In the genomic region with DNA sequence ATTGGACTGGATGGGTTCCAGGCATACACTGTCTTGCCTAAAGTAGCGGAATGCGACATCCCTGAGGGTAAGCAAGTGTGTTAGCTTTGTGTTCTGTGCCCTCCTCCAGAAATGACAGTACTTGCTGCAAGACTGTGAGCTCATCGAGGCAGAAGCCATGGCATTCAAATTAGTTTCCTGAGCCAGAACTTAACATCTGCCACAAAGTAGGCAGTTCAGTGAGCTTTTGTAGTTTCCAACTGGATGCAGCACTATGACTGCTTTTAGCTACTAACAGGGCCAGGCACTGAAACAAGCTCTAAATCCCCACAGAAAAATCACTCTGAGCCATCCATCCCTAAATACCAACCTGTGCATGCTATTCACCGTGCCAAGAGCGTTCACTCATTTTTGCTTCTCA, we compare ENCODE assay signal across 8 cellular contexts. TPM values are rescaled to one million over a fixed set of nuclear protein-coding genes. Genes with fewer than 3 reads are reported as not detected.
DNase-seq lines count a peak whose midpoint lies in the region; ATAC-seq and TF ChIP-seq lines count a peak whose summit lies in the region.

No MANE protein-coding gene starts in this region.

- H3K4me3 ChIP-seq in GM12864 (ENCODE audit: low read depth, low read length) (peak overlapping the region; percentile 88; the same call in 1 of the 2 replicates), OCI-LY7 (ENCODE audit: low read depth, low read length, poor library complexity, severe bottlenecking) (peak overlapping the region; percentile 93), rectal smooth muscle tissue (ENCODE audit: low read length) (peak overlapping the region; percentile 89), transverse colon (peak overlapping the region in 1 of 4 donors; percentile 86)

- H3K27ac ChIP-seq in OCI-LY7 (ENCODE audit: low read depth, low read length, poor library complexity, severe bottlenecking) (no peak overlapping the region), rectal smooth muscle tissue (ENCODE audit: low read depth, low read length) (no peak overlapping the region), transverse colon (peak overlapping the region in 2 of 4 donors; percentile 94 to 99)

- CTCF ChIA-PET in OCI-LY7 (lab: Charles Lee; ENCODE audit: unreplicated experiment) = interaction anchor here (1.1 kb wide), 1 partner anchor 105 kb away, joined by 4 read pairs; no protein-coding TSS in a partner anchor

- H3K27ac Mint-ChIP-seq in endothelial cell (ENCODE audit: unreplicated experiment) = peak overlapping the region; percentile 2

- DNase-seq in GM12864 (ENCODE audit: low read depth) (peak; percentile 33), OCI-LY7 (ENCODE audit: low spot score) (peak; percentile 61), endothelial cell (ENCODE audit: low spot score) (no peak), transverse colon (no peak)

- H3K4me1 Mint-ChIP-seq in endothelial cell (ENCODE audit: unreplicated experiment) = peaks cover 27% of the 10 kb centered on the region

- H2AFZ ChIP-seq in OCI-LY7 (ENCODE audit: low read length) = peak overlapping the region; percentile 99

- no peak for ATAC-seq in HG02588 (IDR thresholded peaks at IDR 0.05; ENCODE audit: unreplicated experiment)
- no peak for ATAC-seq in GM21723 (IDR thresholded peaks at IDR 0.05; ENCODE audit: unreplicated experiment)
- no peak for ATAC-seq in HG03378 (IDR thresholded peaks at IDR 0.05; ENCODE audit: unreplicated experiment)

- intact Hi-C loops in OCI-LY7 (cut with micrococcal nuclease; ENCODE audit: unreplicated experiment) (loop anchor here (10.0 kb wide), 1 partner anchor 258 kb away; no protein-coding TSS in a partner anchor), transverse colon (cut with DNase I; ENCODE audit: low total_unique reads) (no loop called here)

- peak overlapping the region; percentile 92 for H3K4me3 Mint-ChIP-seq in endothelial cell (ENCODE audit: unreplicated experiment)

- no peaks in the 10 kb centered on the region for H3K9me3 ChIP-seq in OCI-LY7 (ENCODE audit: low read length)
- no peaks in the 10 kb centered on the region for H3K9me3 ChIP-seq in transverse colon

- no peak for TF ChIP-seq POLR2A in transverse colon (IDR thresholded peaks at IDR 0.05)

- no peaks in the 10 kb centered on the region for H3K9me2 ChIP-seq in OCI-LY7 (ENCODE audit: insufficient read depth, low read length)

- no TSS peak for BruUV-seq in OCI-LY7 (replicated peaks; lab: Mats Ljungman, UMichigan)

- H3K36me3 ChIP-seq in OCI-LY7 (ENCODE audit: insufficient read depth, low read length) (peaks cover 19% of the 10 kb centered on the region), rectal smooth muscle tissue (ENCODE audit: control insufficient read depth, insufficient read depth, low read length) (no peaks in the 10 kb centered on the region), transverse colon (no peaks in the 10 kb centered on the region)

- peak overlapping the region; percentile 84 for H3K4me2 ChIP-seq in OCI-LY7 (ENCODE audit: low read length)

- H3K36me3 Mint-ChIP-seq in endothelial cell (ENCODE audit: low read depth, unreplicated experiment) = no peaks in the 10 kb centered on the region

- peaks cover 4% of the 10 kb centered on the region for H3K27me3 Mint-ChIP-seq in endothelial cell (ENCODE audit: unreplicated experiment)

- peaks cover 33% of the 10 kb centered on the region for H3K4me1 ChIP-seq in OCI-LY7 (ENCODE audit: insufficient read depth, low read length, poor library complexity, severe bottlenecking)
- peaks cover 11% of the 10 kb centered on the region for H3K4me1 ChIP-seq in rectal smooth muscle tissue (ENCODE audit: control insufficient read depth, insufficient read depth, low read length)
- peaks cover 13 to 57% (median 27%) of the 10 kb centered on the region in 4 donors for H3K4me1 ChIP-seq in transverse colon

- TF ChIP-seq CTCF in GM12864 (IDR thresholded peaks at IDR 0.05; ENCODE audit: low read depth, low read length, missing control alignments) = no peak
- TF ChIP-seq CTCF in OCI-LY7 (conservative IDR thresholded peaks at IDR 0.05; ENCODE audit: low read length) = no peak
- no peak for TF ChIP-seq CTCF in endothelial cell (IDR thresholded peaks at IDR 0.05; ENCODE audit: unreplicated experiment)
- no peak for TF ChIP-seq CTCF in transverse colon (IDR thresholded peaks at IDR 0.05)

- 55 to 73% methylated on average over 3 to 5 of the region's 5 CpGs for WGBS in transverse colon (ENCODE audit: low coverage in 1 of 2), 2 donors

- in situ Hi-C loops in transverse colon (cut with MboI; ENCODE audit: low pct_ligation_motif_present in 1 of 4, low pct_unique_long_range_greater_than_20kb in 1 of 4, low sequenced_read_pairs in 3 of 4) = no loop called here

- TF ChIP-seq EP300 in transverse colon (IDR thresholded peaks at IDR 0.05; ENCODE audit: low read depth) = no peak

- no peaks in the 10 kb centered on the region for H3K9me3 Mint-ChIP-seq in endothelial cell (ENCODE audit: unreplicated experiment)

- H3K79me2 ChIP-seq in OCI-LY7 (ENCODE audit: insufficient read depth, low read depth, low read length) = peaks cover 33% of the 10 kb centered on the region

- POLR2A ChIA-PET in OCI-LY7 (lab: Charles Lee) = interaction anchor here (0.6 to 2.3 kb wide), 14 partner anchors 9 to 790 kb away, joined by 3 to 10 read pairs (median 4); no protein-coding TSS in a partner anchor

- H3K9ac ChIP-seq in rectal smooth muscle tissue (ENCODE audit: low read length) = no peak overlapping the region

- H3K27me3 ChIP-seq in rectal smooth muscle tissue (ENCODE audit: control insufficient read depth, insufficient read depth, low read length) = no peaks in the 10 kb centered on the region
- H3K27me3 ChIP-seq in transverse colon = no peaks in the 10 kb centered on the region

- peaks cover 22% of the 10 kb centered on the region for H4K20me1 ChIP-seq in OCI-LY7 (ENCODE audit: insufficient read depth, low read length)

RNA-seq across cellular contexts. Expression of gene FAR1, which starts 1.2 kb away (rescaled TPM):
- 52.1 and 61.2 TPM in 2 replicates for total RNA-seq in OCI-LY7 (2014; rRNA removed; shearing (Covaris generic))
- total RNA-seq in OCI-LY7 (2022) = 87.7 and 97.3 TPM in 2 replicates
- 77.8 TPM for total RNA-seq in endothelial cell (ENCODE audit: unreplicated experiment)
- total RNA-seq in transverse colon = 100 to 1,000 TPM in 2 of 4 donors, 10 to 100 TPM in 2; 51.3 to 142 (median 89.5) TPM

Comparison
In these comparisons a context has a peak if more than half of its experiments do, and no peak if none do; other contexts are left out.
1. DNase-seq: peak in GM12864 (single experiment) and OCI-LY7 (single experiment); none in endothelial cell (single experiment) and transverse colon (single experiment).